ENCODE assay signal across 1 cellular context in genomic region chr5:179825655-179826182, GRCh38.
A peak's percentile ranks its signal among the peaks of the same experiment; 100 is the strongest.
TF ChIP-seq lines count a peak whose summit lies in the region.

No MANE protein-coding gene starts in this region.

TF ChIP-seq in K562, 482 proteins besides CTCF, POLR2A, EP300 and RAD21:
- TF ChIP-seq RBFOX2 (IDR thresholded peaks at IDR 0.05; ENCODE audit: low read depth, low read length) (peak; percentile 59), POLR2G (IDR thresholded peaks at IDR 0.05; ENCODE audit: low read depth, low read length) (peak; percentile 50; the same call in 1 of the 2 replicates), SOX6 (IDR thresholded peaks at IDR 0.05) (no peak)
